ENCODE assay signal across 7 cellular contexts in the genomic region with DNA sequence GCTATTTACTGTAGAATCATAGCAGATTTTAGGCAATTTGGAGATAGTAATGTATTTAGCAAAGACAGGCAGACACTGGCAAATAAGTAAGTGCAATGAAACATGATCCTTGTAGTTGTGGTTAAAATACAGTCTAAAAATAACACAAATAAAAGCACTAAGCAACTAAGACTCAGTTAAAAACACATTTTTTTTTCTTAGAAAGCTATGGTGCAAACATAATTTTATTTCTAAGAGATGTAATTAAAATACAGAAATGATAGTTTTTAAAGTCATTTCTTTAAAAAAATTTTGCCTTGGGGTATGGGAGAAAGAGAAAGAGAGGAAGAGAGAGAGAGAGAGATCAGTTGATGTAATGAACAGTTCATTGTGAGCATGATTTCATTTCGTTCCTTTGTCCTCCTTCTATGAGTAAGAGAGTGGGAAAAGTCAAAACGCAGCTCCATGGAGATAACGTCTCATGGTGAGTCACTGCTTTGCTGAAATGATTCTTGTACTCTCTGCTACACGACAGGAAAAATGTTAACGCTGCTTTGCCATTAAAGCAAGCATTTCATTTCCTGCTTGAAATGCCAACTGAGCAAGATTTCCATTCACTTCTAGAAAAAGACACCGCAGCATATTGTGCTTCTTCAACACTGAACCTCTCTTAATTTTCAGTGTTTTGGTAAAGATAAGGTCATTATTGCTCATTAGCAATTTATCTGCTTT.
DNase-seq lines count a peak whose midpoint lies in the region; ATAC-seq, FAIRE-seq and TF ChIP-seq lines count a peak whose summit lies in the region.

No MANE protein-coding gene starts in this region.

- H3K27ac ChIP-seq in heart left ventricle (peak overlapping the region in 11 of 12 donors; percentile 51 to 84 (median 64)), tibial artery (no peak overlapping the region)

- peaks cover 8 to 22% of the 10 kb centered on the region in 2 donors for H3K9me3 Mint-ChIP-seq in activated naive CD4-positive, alpha-beta T cell treated with anti-CD3 and anti-CD28 coated beads, Interleukin-2, amount 50 U/mL, for 72 hours

- H3K4me1 ChIP-seq in heart left ventricle, result peaks cover 0 to 42% (median 15%) of the 10 kb centered on the region in 12 donors
- H3K4me1 ChIP-seq in tibial artery, result peaks cover 0 to 6% (median 2%) of the 10 kb centered on the region in 4 donors

- H3K36me3 ChIP-seq in heart left ventricle (peaks cover 0 to 22% (median 0%) of the 10 kb centered on the region in 9 donors), tibial artery (peaks cover 0 to 7% (median 0%) of the 10 kb centered on the region in 3 donors)

- no peak for TF ChIP-seq POLR2A in GM12891 (IDR thresholded peaks at IDR 0.05; ENCODE audit: low read depth, low read length)
- no peak for TF ChIP-seq POLR2A in heart left ventricle (IDR thresholded peaks at IDR 0.05)

- TF ChIP-seq CTCF in heart left ventricle (IDR thresholded peaks at IDR 0.05) (no peak), tibial artery (IDR thresholded peaks at IDR 0.05) (no peak)

- no peak for DNase-seq in GM12891 (ENCODE audit: insufficient read length, low spot score)
- DNase-seq in NCI-H526 treated with DMSO at 0.1 percent for 48 hours (lab: John Stamatoyannopoulos, UW), result peak; percentile 79
- DNase-seq in activated naive CD4-positive, alpha-beta T cell treated with anti-CD3 and anti-CD28 coated beads, Interleukin-2, amount 50 U/mL, for 72 hours (ENCODE audit: low spot score in 2 of 2), result peak in 1 of 2 donors; percentile 47
- peak in 2 of 5 donors; percentile 13 to 37 for DNase-seq in heart left ventricle
- DNase-seq in putamen (ENCODE audit: low spot score), result peak; percentile 80
- no peak for DNase-seq in tibial artery

- ATAC-seq in HG03045 (IDR thresholded peaks at IDR 0.05; ENCODE audit: unreplicated experiment) (peak; percentile 54), heart left ventricle (peak; percentile 83 to 98 (median 96))
- ATAC-seq in activated naive CD4-positive, alpha-beta T cell treated with anti-CD3 and anti-CD28 coated beads, Interleukin-2, amount 50 U/mL, for 72 hours, result peak; percentile 94 to 99

- 7 to 12% (median 8%) methylated on average over 6 of the region's 6 CpGs for WGBS in heart left ventricle, 4 donors

- H3K27me3 ChIP-seq in heart left ventricle, result no peaks in the 10 kb centered on the region
- H3K27me3 ChIP-seq in tibial artery, result no peaks in the 10 kb centered on the region

- H3K4me3 ChIP-seq in heart left ventricle, result peak overlapping the region in 8 of 12 donors; percentile 3 to 34 (median 19)
- H3K4me3 ChIP-seq in tibial artery, result no peak overlapping the region

- H3K36me3 Mint-ChIP-seq in activated naive CD4-positive, alpha-beta T cell treated with anti-CD3 and anti-CD28 coated beads, Interleukin-2, amount 50 U/mL, for 72 hours, result peaks cover 22 to 62% of the 10 kb centered on the region in 2 donors

- FAIRE-seq in GM12891 (lab: Jason Lieb, UNC), result peak; percentile 90

- peak overlapping the region; percentile 83 to 99 for H3K27ac Mint-ChIP-seq in activated naive CD4-positive, alpha-beta T cell treated with anti-CD3 and anti-CD28 coated beads, Interleukin-2, amount 50 U/mL, for 72 hours

- intact Hi-C loops in heart left ventricle (cut with DNase I) (loop anchor here in 2 of 10 donors (5.0 to 10.0 kb wide), 2 partner anchors 61 to 63 kb away; partner anchors contain the start of gene PGAP1 (in 2 of the 2)), tibial artery (cut with DNase I; ENCODE audit: low total_unique reads) (no loop called here)

- H3K9me3 ChIP-seq in heart left ventricle (no peaks in the 10 kb centered on the region), tibial artery (no peaks in the 10 kb centered on the region)

TF ChIP-seq in GM12891, 5 proteins besides CTCF, POLR2A, EP300 and RAD21:
- TF ChIP-seq POLR2AphosphoS5 (IDR thresholded peaks at IDR 0.05; ENCODE audit: low read depth, low read length) (no peak), SPI1 (IDR thresholded peaks at IDR 0.05; ENCODE audit: low read depth, low read length) (0 out of 2 replicates have a peak, but pooled peaks have one; percentile 13), TAF1 (IDR thresholded peaks at IDR 0.05; ENCODE audit: low read depth, low read length) (no peak), PAX5 (IDR thresholded peaks at IDR 0.05; ENCODE audit: insufficient read depth, low read length, severe bottlenecking) (no peak)

Comparison
In these comparisons a context has a peak if more than half of its experiments do, and no peak if none do; other contexts are left out.
1. DNase-seq: peak in NCI-H526 treated with DMSO at 0.1 percent for 48 hours (single experiment) and putamen (single experiment); none in GM12891 (single experiment) and tibial artery (0 of 2).
2. H3K27ac ChIP-seq: peak in heart left ventricle (11 of 12); none in tibial artery (0 of 2).
3. H3K4me3 ChIP-seq: peak in heart left ventricle (8 of 12); none in tibial artery (0 of 2).
4. Peak in every context shown above with its lines, with median percentiles within 50 percentile points of each other: ATAC-seq.